ENCODE assay signal across 10 cellular contexts in the genomic region with DNA sequence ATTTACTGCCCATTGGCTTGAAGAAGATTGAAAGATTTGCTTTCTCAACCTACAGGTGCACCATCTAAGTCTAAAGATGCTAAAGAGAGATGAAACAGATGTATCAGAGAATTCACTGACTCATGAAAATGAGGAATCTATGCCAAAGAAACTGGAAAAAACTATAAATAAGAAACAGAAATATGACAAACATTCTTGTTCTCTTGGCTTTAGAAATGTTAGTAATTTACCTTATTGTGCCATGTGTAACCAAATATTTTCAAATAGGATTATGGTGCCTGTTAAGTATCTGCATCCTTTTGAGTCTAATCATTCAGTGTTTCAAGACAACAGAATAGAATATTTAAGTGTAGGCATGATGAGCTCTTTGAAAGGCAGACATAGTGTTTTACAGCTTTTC.
"Had no signal": no experiment of that assay in that cellular context is flagged by ENCODE, and none has a peak within 500 bp of the region (broad histone marks: within the 10 kb centered on the region; RNA-seq: fewer than 3 reads in every experiment).

No MANE protein-coding gene starts in this region.

- H3K4me2 ChIP-seq: KMS-11 had no signal

- H3K9ac ChIP-seq: GM23248, KMS-11 had no signal

- H3K36me3 ChIP-seq: HAP-1 had no signal

- H3K4me3 ChIP-seq: GM23248, HAP-1 had no signal

- FAIRE-seq: HTR-8/SVneo had no signal

- ATAC-seq: HCT116 had no signal

- H3K9me3 ChIP-seq: HAP-1 had no signal

- H3K27ac ChIP-seq: GM23248, KMS-11 had no signal

- H3K4me1 ChIP-seq: HAP-1 had no signal

- H2AFZ ChIP-seq: GM23248 had no signal

- DNase-seq: GM23248, GOT3, H7, HFFc6, IMR-90, KBM-7 had no signal
